ENCODE assay signal across 24 cellular contexts in the genomic region with DNA sequence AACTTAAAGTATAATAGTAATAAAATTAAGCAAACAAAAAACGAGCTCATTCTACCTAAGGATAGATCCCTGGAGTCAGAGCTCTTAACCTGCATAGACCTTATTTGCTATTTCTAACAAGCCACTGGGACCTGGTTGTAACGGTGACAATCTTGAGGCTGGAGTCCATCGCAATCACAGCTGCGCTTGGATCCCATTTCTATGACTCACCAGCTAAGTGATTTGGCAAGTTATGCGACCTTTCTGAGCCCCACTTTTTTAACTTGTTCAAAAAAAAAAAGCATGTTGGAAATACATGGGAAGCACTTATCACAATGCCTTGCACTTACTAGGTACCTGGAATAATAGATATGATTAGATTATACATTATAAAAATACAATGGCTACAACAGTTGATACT.
"Had no signal": no experiment of that assay in that cellular context is flagged by ENCODE, and none has a peak within 500 bp of the region (broad histone marks: within the 10 kb centered on the region; RNA-seq: fewer than 3 reads in every experiment).

No MANE protein-coding gene starts in this region.

- H3K4me2 ChIP-seq: hepatocyte, neural progenitor cell had no signal

- H3K36me3 ChIP-seq: esophagus squamous epithelium, gastrocnemius medialis, neural progenitor cell, prostate gland, right atrium auricular region, spleen, suprapubic skin, transverse colon, upper lobe of right lung, vagina had no signal

- DNase-seq: cortex of kidney; effector memory CD8-positive, alpha-beta T cell; erythroblast; esophagus squamous epithelium; gastrocnemius medialis; head of caudate nucleus; kidney; mesendoderm; midbrain; naive thymus-derived CD4-positive, alpha-beta T cell; spleen; stimulated activated naive B cell treated with anti-CD40 and anti-IgM and Interleukin-4, amounts not matched to agents 10 μg/mL and 1 μg/mL and 100 μg/mL, for 72 hours; transverse colon; upper lobe of right lung had no signal

- H3K9me3 ChIP-seq: esophagus squamous epithelium, gastrocnemius medialis, prostate gland, right atrium auricular region, suprapubic skin, transverse colon, upper lobe of right lung, vagina had no signal

- H3K4me1 ChIP-seq: esophagus squamous epithelium, gastrocnemius medialis, neural progenitor cell, prostate gland, right atrium auricular region, spleen, suprapubic skin, transverse colon, upper lobe of right lung, vagina had no signal

- H3K27me3 ChIP-seq: esophagus squamous epithelium, gastrocnemius medialis, hepatocyte, neural progenitor cell, right atrium auricular region, transverse colon, upper lobe of right lung, vagina had no signal

- H3K4me3 ChIP-seq: esophagus squamous epithelium, gastrocnemius medialis, hepatocyte, neural progenitor cell, prostate gland, right atrium auricular region, skin epidermis, spleen, suprapubic skin, transverse colon, upper lobe of right lung, vagina had no signal

- FAIRE-seq: endometrium, kidney had no signal

- H2AFZ ChIP-seq: hepatocyte, neural progenitor cell had no signal

- H3K9ac ChIP-seq: neural progenitor cell had no signal

- ATAC-seq: effector memory CD8-positive, alpha-beta T cell; left lobe of liver; naive thymus-derived CD4-positive, alpha-beta T cell; sciatic nerve; stimulated activated naive B cell treated with anti-CD40 and anti-IgM and Interleukin-4, amounts not matched to agents 10 μg/mL and 1 μg/mL and 100 μg/mL, for 72 hours; upper lobe of right lung had no signal

- H3K27ac ChIP-seq: esophagus squamous epithelium, gastrocnemius medialis, hepatocyte, neural progenitor cell, prostate gland, right atrium auricular region, skin epidermis, spleen, suprapubic skin, transverse colon, upper lobe of right lung, vagina had no signal
